Comparison of ENCODE assay signal across 8 cellular contexts in genomic region chr5:139513434-139513833, GRCh38. TPM values are rescaled to one million over a fixed set of nuclear protein-coding genes. Genes with fewer than 3 reads are reported as not detected.
DNase-seq lines count a peak whose midpoint lies in the region; ATAC-seq and TF ChIP-seq lines count a peak whose summit lies in the region.
"Not testable (repeated sequence)": the region's sequence is repeated elsewhere in the genome, so short reads cannot be mapped to it uniquely, and the experiment has no call there.

No MANE protein-coding gene starts in this region.

- H3K9ac ChIP-seq in SU-DHL-6 (ENCODE audit: low read length): not testable (repeated sequence)

- peaks cover 10% of the 10 kb centered on the region for H3K9me3 Mint-ChIP-seq in nephron progenitor cell
- H3K9me3 Mint-ChIP-seq in stimulated activated effector memory CD8-positive, alpha-beta T cell treated with anti-CD3 and anti-CD28 coated beads, Interleukin-12 subunit alpha, Interleukin-12 subunit beta, amount 100 ng/mL, for 72 hours: not testable (repeated sequence)

- not testable (repeated sequence) for H3K36me3 ChIP-seq in SU-DHL-6 (ENCODE audit: low read length)

- not testable (repeated sequence) for H3K79me2 ChIP-seq in SU-DHL-6 (ENCODE audit: insufficient read depth, low read length)

- not testable (repeated sequence) for H3K4me2 ChIP-seq in SU-DHL-6 (ENCODE audit: low read depth, low read length, poor library complexity, severe bottlenecking)

- not testable (repeated sequence) for H3K9me3 ChIP-seq in SU-DHL-6 (ENCODE audit: insufficient read depth, low read length)

- H2AFZ ChIP-seq in SU-DHL-6 (ENCODE audit: low read depth, low read length, severe bottlenecking): not testable (repeated sequence)

- H3K27ac Mint-ChIP-seq in nephron progenitor cell: not testable (repeated sequence)
- H3K27ac Mint-ChIP-seq in stimulated activated effector memory CD8-positive, alpha-beta T cell treated with anti-CD3 and anti-CD28 coated beads, Interleukin-12 subunit alpha, Interleukin-12 subunit beta, amount 100 ng/mL, for 72 hours: peak overlapping the region; percentile 70

- DNase-seq in DMS79 (lab: John Stamatoyannopoulos, UW): peak; percentile 9
- peak; percentile 55 for DNase-seq in HFF-Myc (ENCODE audit: extremely low read depth, low read depth)
- peak; percentile 15 for DNase-seq in NCI-H146 treated with DMSO at 0.1 percent for 48 hours (lab: John Stamatoyannopoulos, UW; ENCODE audit: unreplicated experiment)
- DNase-seq in activated naive CD4-positive, alpha-beta T cell (lab: John Stamatoyannopoulos, UW): peak; percentile 31 to 72 (median 54)
- peak; percentile 71 for DNase-seq in fibroblast of the aortic adventitia (ENCODE audit: low read depth)
- peak; percentile 64 for DNase-seq in nephron progenitor cell
- peak; percentile 49 to 82 for DNase-seq in stimulated activated effector memory CD8-positive, alpha-beta T cell treated with anti-CD3 and anti-CD28 coated beads, Interleukin-12 subunit alpha, Interleukin-12 subunit beta, amount 100 ng/mL, for 72 hours (ENCODE audit: low spot score in 2 of 2)

- H3K4me1 Mint-ChIP-seq in nephron progenitor cell: peaks cover 16% of the 10 kb centered on the region
- peaks cover 62% of the 10 kb centered on the region for H3K4me1 Mint-ChIP-seq in stimulated activated effector memory CD8-positive, alpha-beta T cell treated with anti-CD3 and anti-CD28 coated beads, Interleukin-12 subunit alpha, Interleukin-12 subunit beta, amount 100 ng/mL, for 72 hours

- H3F3A ChIP-seq in SU-DHL-6 (ENCODE audit: insufficient read depth): not testable (repeated sequence)

- H3K36me3 Mint-ChIP-seq in nephron progenitor cell (ENCODE audit: low read depth): not testable (repeated sequence)
- peaks cover 22% of the 10 kb centered on the region for H3K36me3 Mint-ChIP-seq in stimulated activated effector memory CD8-positive, alpha-beta T cell treated with anti-CD3 and anti-CD28 coated beads, Interleukin-12 subunit alpha, Interleukin-12 subunit beta, amount 100 ng/mL, for 72 hours

- peaks cover 18% of the 10 kb centered on the region for H3K27me3 Mint-ChIP-seq in nephron progenitor cell (ENCODE audit: low read depth, poor library complexity)

- not testable (repeated sequence) for H3K4me3 ChIP-seq in HFF-Myc (replicated peaks; ENCODE audit: low read depth, low read length); SU-DHL-6 (ENCODE audit: insufficient read depth, low read length, poor library complexity, severe bottlenecking); fibroblast of the aortic adventitia (ENCODE audit: low read depth, low read length)

- not testable (repeated sequence) for H4K20me1 ChIP-seq in SU-DHL-6 (ENCODE audit: low read depth, low read length)

- peak; percentile 71 for ATAC-seq in stimulated activated effector memory CD8-positive, alpha-beta T cell treated with anti-CD3 and anti-CD28 coated beads, Interleukin-12 subunit alpha, Interleukin-12 subunit beta, amount 100 ng/mL, for 72 hours

- not testable (repeated sequence) for H3K4me3 Mint-ChIP-seq in nephron progenitor cell; stimulated activated effector memory CD8-positive, alpha-beta T cell treated with anti-CD3 and anti-CD28 coated beads, Interleukin-12 subunit alpha, Interleukin-12 subunit beta, amount 100 ng/mL, for 72 hours

- H3K27me3 ChIP-seq in SU-DHL-6 (ENCODE audit: low read length): not testable (repeated sequence)

- not testable (repeated sequence) for H3K9me2 ChIP-seq in SU-DHL-6 (replicated peaks; ENCODE audit: insufficient read depth, low read length)

- not testable (repeated sequence) for H3K27ac ChIP-seq in SU-DHL-6 (ENCODE audit: low read depth, low read length)

- TF ChIP-seq CTCF in HFF-Myc (IDR thresholded peaks at IDR 0.05; ENCODE audit: low read depth, low read length, missing control alignments): peak; percentile 70
- peak; percentile 64 for TF ChIP-seq CTCF in SU-DHL-6 (IDR thresholded peaks at IDR 0.05; ENCODE audit: insufficient read depth, low read length, poor library complexity, severe bottlenecking)
- TF ChIP-seq CTCF in fibroblast of the aortic adventitia (IDR thresholded peaks at IDR 0.05; ENCODE audit: insufficient read depth, low read length): peak; percentile 58
- TF ChIP-seq CTCF in nephron progenitor cell (IDR thresholded peaks at IDR 0.05): peak; percentile 59

RNA-seq across cellular contexts. Expression of gene STING1, which starts 30.9 kb away (rescaled TPM):
- total RNA-seq in fibroblast of the aortic adventitia (ENCODE audit: low replicate concordance): 15.0 and 42.1 TPM in 2 replicates

RNA-seq across cellular contexts. Expression of gene SMIM33, which starts 42.6 kb away (rescaled TPM):
- not detected in 2 replicates for total RNA-seq in fibroblast of the aortic adventitia (ENCODE audit: low replicate concordance)

RNA-seq across cellular contexts. Expression of gene UBE2D2, which starts 47.7 kb away (rescaled TPM):
- total RNA-seq in fibroblast of the aortic adventitia (ENCODE audit: low replicate concordance): 71.8 and 137 TPM in 2 replicates

RNA-seq across cellular contexts. Expression of gene ECSCR, which starts 50.9 kb away (rescaled TPM):
- total RNA-seq in fibroblast of the aortic adventitia (ENCODE audit: low replicate concordance): 0.36 and 1.1 TPM in 2 replicates

Comparison
In these comparisons a context has a peak if more than half of its experiments do, and no peak if none do; other contexts are left out.
1. DNase-seq: peak in every context shown above with its lines; median percentile 71 in fibroblast of the aortic adventitia; 66 in stimulated activated effector memory CD8-positive, alpha-beta T cell treated with anti-CD3 and anti-CD28 coated beads, Interleukin-12 subunit alpha, Interleukin-12 subunit beta, amount 100 ng/mL, for 72 hours; 64 in nephron progenitor cell; 55 in HFF-Myc; 54 in activated naive CD4-positive, alpha-beta T cell; 15 in NCI-H146 treated with DMSO at 0.1 percent for 48 hours; 9 in DMS79.